10 cellular contexts compared by ENCODE assay signal in genomic region chr1:1004780-1005697, GRCh38. TPM values are rescaled to one million over a fixed set of nuclear protein-coding genes. Genes with fewer than 3 reads are reported as not detected.
A peak's percentile ranks its signal among the peaks of the same experiment; 100 is the strongest.
DNase-seq lines count a peak whose midpoint lies in the region; ATAC-seq and TF ChIP-seq lines count a peak whose summit lies in the region.
"Had no signal": no experiment of that assay in that cellular context is flagged by ENCODE, and none has a peak within 500 bp of the region (broad histone marks: within the 10 kb centered on the region; RNA-seq: fewer than 3 reads in every experiment).

No MANE protein-coding gene starts in this region.

- peak overlapping the region; percentile 32 for H3K27ac Mint-ChIP-seq in T-helper 1 cell treated with Interleukin-12 subunit alpha and Interleukin-12 subunit beta and Interleukin-4 antibody, amounts not matched to agents 30 μg/mL and 1 μg/mL, for 36 hours
- H3K27ac Mint-ChIP-seq in T-helper 2 cell treated with Interferon-gamma antibody and Interleukin-4, amounts not matched to agents 5 μg/mL and 100 μg/mL, for 36 hours: no peak overlapping the region
- H3K27ac Mint-ChIP-seq: activated naive CD8-positive, alpha-beta T cell had no signal

- TF ChIP-seq POLR2A in stomach (IDR thresholded peaks at IDR 0.05) (no peak), lower leg skin (IDR thresholded peaks at IDR 0.05) (no peak)

- H3K27me3 ChIP-seq in right cardiac atrium (ENCODE audit: control insufficient read depth, insufficient read depth) (no peaks in the 10 kb centered on the region), stomach (peaks cover 0 to 62% (median 16%) of the 10 kb centered on the region in 3 donors)

- 14% methylated on average over 21 of the region's 21 CpGs for WGBS in right cardiac atrium
- WGBS in stomach, 5 donors: 17 to 31% (median 24%) methylated on average over 16 to 21 of the region's 21 CpGs
- WGBS in lower leg skin, 2 donors: 48% methylated on average over 21 of the region's 21 CpGs

- no peak overlapping the region for H3K27ac ChIP-seq in right cardiac atrium (ENCODE audit: low read length)
- H3K27ac ChIP-seq in stomach: peak overlapping the region in 2 of 5 donors; percentile 20 to 59
- H3K27ac ChIP-seq: skin epidermis had no signal

- H3K36me3 Mint-ChIP-seq in T-helper 1 cell treated with Interleukin-12 subunit alpha and Interleukin-12 subunit beta and Interleukin-4 antibody, amounts not matched to agents 30 μg/mL and 1 μg/mL, for 36 hours (ENCODE audit: low read depth): no peaks in the 10 kb centered on the region
- H3K36me3 Mint-ChIP-seq in T-helper 2 cell treated with Interferon-gamma antibody and Interleukin-4, amounts not matched to agents 5 μg/mL and 100 μg/mL, for 36 hours (ENCODE audit: low read depth): no peaks in the 10 kb centered on the region
- H3K36me3 Mint-ChIP-seq: activated naive CD8-positive, alpha-beta T cell had no signal

- TF ChIP-seq EP300 in stomach (IDR thresholded peaks at IDR 0.05): no peak

- H3K36me3 ChIP-seq in stomach: no peaks in the 10 kb centered on the region

- ATAC-seq in right cardiac atrium: peak; percentile 14 to 42
- no peak for ATAC-seq in GM21737 (IDR thresholded peaks at IDR 0.05; ENCODE audit: unreplicated experiment)

- H3K4me3 Mint-ChIP-seq in T-helper 1 cell treated with Interleukin-12 subunit alpha and Interleukin-12 subunit beta and Interleukin-4 antibody, amounts not matched to agents 30 μg/mL and 1 μg/mL, for 36 hours: peak overlapping the region; percentile 30
- H3K4me3 Mint-ChIP-seq in T-helper 2 cell treated with Interferon-gamma antibody and Interleukin-4, amounts not matched to agents 5 μg/mL and 100 μg/mL, for 36 hours: peak overlapping the region; percentile 28
- H3K4me3 Mint-ChIP-seq: activated naive CD8-positive, alpha-beta T cell had no signal

- TF ChIP-seq CTCF in stomach (IDR thresholded peaks at IDR 0.05) (no peak), lower leg skin (IDR thresholded peaks at IDR 0.05) (no peak)

- H3K9me3 Mint-ChIP-seq in T-helper 1 cell treated with Interleukin-12 subunit alpha and Interleukin-12 subunit beta and Interleukin-4 antibody, amounts not matched to agents 30 μg/mL and 1 μg/mL, for 36 hours: no peaks in the 10 kb centered on the region
- H3K9me3 Mint-ChIP-seq in T-helper 2 cell treated with Interferon-gamma antibody and Interleukin-4, amounts not matched to agents 5 μg/mL and 100 μg/mL, for 36 hours: no peaks in the 10 kb centered on the region

- DNase-seq in T-helper 1 cell (no peak), right cardiac atrium (peak; percentile 49 to 79 (median 78)), stomach (peak; percentile 81), lower leg skin (ENCODE audit: low spot score in 2 of 2) (no peak), NCI-H2107 treated with DMSO at 0.1 percent for 48 hours (lab: John Stamatoyannopoulos, UW; ENCODE audit: unreplicated experiment) (no peak)
- DNase-seq in T-helper 2 cell treated with Interferon-gamma antibody and Interleukin-4, amounts not matched to agents 5 μg/mL and 100 μg/mL, for 36 hours (ENCODE audit: low spot score): no peak

- peaks cover 39% of the 10 kb centered on the region for H3K27me3 Mint-ChIP-seq in T-helper 1 cell treated with Interleukin-12 subunit alpha and Interleukin-12 subunit beta and Interleukin-4 antibody, amounts not matched to agents 30 μg/mL and 1 μg/mL, for 36 hours (ENCODE audit: low read depth)
- peaks cover 35% of the 10 kb centered on the region for H3K27me3 Mint-ChIP-seq in T-helper 2 cell treated with Interferon-gamma antibody and Interleukin-4, amounts not matched to agents 5 μg/mL and 100 μg/mL, for 36 hours (ENCODE audit: low read depth)

- H3K4me3 ChIP-seq in right cardiac atrium (ENCODE audit: low read length): no peak overlapping the region
- H3K4me3 ChIP-seq in stomach: no peak overlapping the region
- H3K4me3 ChIP-seq in lower leg skin (ENCODE audit: low read depth, poor library complexity, severe bottlenecking): no peak overlapping the region
- H3K4me3 ChIP-seq: skin epidermis had no signal

- H3K9me3 ChIP-seq in right cardiac atrium (ENCODE audit: control insufficient read depth, low read length) (no peaks in the 10 kb centered on the region), stomach (no peaks in the 10 kb centered on the region)

- intact Hi-C loops in right cardiac atrium (cut with DNase I) (no loop called here), stomach (cut with DNase I; ENCODE audit: low total_unique reads) (no loop called here), lower leg skin (cut with DNase I; ENCODE audit: low total_unique reads) (no loop called here)

- H3K4me1 ChIP-seq in right cardiac atrium (ENCODE audit: control insufficient read depth, insufficient read depth, low read length): peaks cover 8% of the 10 kb centered on the region
- peaks cover 32 to 47% (median 43%) of the 10 kb centered on the region in 4 donors for H3K4me1 ChIP-seq in stomach

- H3K4me1 Mint-ChIP-seq in T-helper 1 cell treated with Interleukin-12 subunit alpha and Interleukin-12 subunit beta and Interleukin-4 antibody, amounts not matched to agents 30 μg/mL and 1 μg/mL, for 36 hours (ENCODE audit: low read depth): peaks cover 10% of the 10 kb centered on the region
- peaks cover 12% of the 10 kb centered on the region for H3K4me1 Mint-ChIP-seq in T-helper 2 cell treated with Interferon-gamma antibody and Interleukin-4, amounts not matched to agents 5 μg/mL and 100 μg/mL, for 36 hours (ENCODE audit: low read depth)

RNA-seq across cellular contexts. Expression of gene HES4, which starts 5.1 kb away (rescaled TPM):
- total RNA-seq in right cardiac atrium (10 to 100 TPM; 37.3 to 62.5 (median 38.6) TPM), stomach (100 to 1,000 TPM in 1 of 5 donors, 10 to 100 TPM in 3, not detected in 1; 14.9 to 212 (median 60.8) TPM), lower leg skin (10 to 100 TPM; 30.4 to 70.4 (median 40.9) TPM)
- polyA plus RNA-seq in right cardiac atrium (25.7 TPM), stomach (10 to 100 TPM in 2 of 3 donors, 1 to 10 TPM in 1; 4.0 to 29.3 (median 13.4) TPM)

RNA-seq across cellular contexts. Expression of gene ISG15, which starts 8.3 kb away (rescaled TPM):
- total RNA-seq in right cardiac atrium (10 to 100 TPM; 16.1 to 36.4 (median 21.6) TPM), stomach (10 to 100 TPM; 16.3 to 84.6 (median 19.3) TPM), lower leg skin (10 to 100 TPM in 1 of 4 donors, 1 to 10 TPM in 3; 3.6 to 12.9 (median 6.0) TPM)
- polyA plus RNA-seq in right cardiac atrium (65.5 TPM), stomach (100 to 1,000 TPM in 1 of 3 donors, 10 to 100 TPM in 2; 78.1 to 105 (median 97.1) TPM)

RNA-seq across cellular contexts. Expression of gene AGRN, which starts 14.9 kb away (rescaled TPM):
- total RNA-seq in right cardiac atrium: 10 to 100 TPM; 17.1 to 26.4 (median 21.4) TPM
- 12.0 TPM for polyA plus RNA-seq in right cardiac atrium
- total RNA-seq in stomach: 100 to 1,000 TPM in 2 of 5 donors, 10 to 100 TPM in 3; 38.0 to 459 (median 77.8) TPM
- polyA plus RNA-seq in stomach: 10 to 100 TPM in 2 of 3 donors, 1 to 10 TPM in 1; 3.5 to 33.7 (median 31.9) TPM
- 10 to 100 TPM; 36.9 to 55.8 (median 54.6) TPM for total RNA-seq in lower leg skin

RNA-seq across cellular contexts. Expression of gene PERM1, which starts 23.1 kb away (rescaled TPM):
- total RNA-seq in right cardiac atrium (10 to 100 TPM; 44.4 to 78.0 (median 57.4) TPM), stomach (under 1 TPM in 1 of 5 donors, not detected in 4; 0.43 TPM), lower leg skin (under 1 TPM in 3 of 4 donors, not detected in 1; 0.17 to 0.46 (median 0.29) TPM)
- polyA plus RNA-seq in right cardiac atrium (112 TPM), stomach (under 1 TPM; 0.37 to 0.88 (median 0.46) TPM)

RNA-seq across cellular contexts. Expression of gene PLEKHN1, which starts 38.8 kb away (rescaled TPM):
- total RNA-seq in right cardiac atrium: under 1 TPM in 1 of 4 donors, not detected in 3; 0.41 TPM
- polyA plus RNA-seq in right cardiac atrium: 0.14 TPM
- total RNA-seq in stomach: 10 to 100 TPM in 1 of 5 donors, under 1 TPM in 3, not detected in 1; 0.29 to 29.2 (median 0.50) TPM
- 10 to 100 TPM in 1 of 3 donors, 1 to 10 TPM in 1, not detected in 1; 2.9 to 13.6 TPM for polyA plus RNA-seq in stomach
- total RNA-seq in lower leg skin: 100 to 1,000 TPM in 1 of 4 donors, 10 to 100 TPM in 3; 38.7 to 109 (median 45.3) TPM

Comparison
In these comparisons a context has a peak if more than half of its experiments do, and no peak if none do; other contexts are left out.
1. DNase-seq: peak in right cardiac atrium (3 of 3) and stomach (single experiment); none in T-helper 1 cell (0 of 5), T-helper 2 cell treated with Interferon-gamma antibody and Interleukin-4, amounts not matched to agents 5 μg/mL and 100 μg/mL, for 36 hours (single experiment), lower leg skin (0 of 2) and NCI-H2107 treated with DMSO at 0.1 percent for 48 hours (single experiment).